Comparison of ENCODE assay signal across 1 cellular context in the genomic region with DNA sequence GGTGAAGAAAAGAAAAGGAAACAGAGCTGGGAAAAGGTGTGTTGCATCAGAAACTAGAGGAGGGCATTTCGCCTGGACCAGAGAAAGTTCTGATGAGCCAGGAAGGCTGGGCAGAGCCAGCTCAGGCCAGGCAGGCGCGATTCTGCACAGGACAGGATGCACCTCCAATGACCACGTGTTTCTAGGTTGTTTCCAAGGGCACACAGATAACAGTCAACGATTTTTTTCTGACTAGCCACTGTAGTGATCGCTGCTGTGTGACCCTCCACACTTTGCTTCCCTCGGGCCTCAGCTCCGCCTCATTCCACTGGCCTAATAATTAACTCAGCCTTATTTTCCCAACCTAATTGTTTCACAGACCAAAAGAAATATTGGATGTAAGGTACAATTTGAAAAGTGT.
TF ChIP-seq lines count a peak whose summit lies in the region.

No MANE protein-coding gene starts in this region.

TF ChIP-seq in HepG2, 621 proteins besides CTCF, POLR2A, EP300 and RAD21 (continued from another document and continues in another):
- TF ChIP-seq, protein P1, sequence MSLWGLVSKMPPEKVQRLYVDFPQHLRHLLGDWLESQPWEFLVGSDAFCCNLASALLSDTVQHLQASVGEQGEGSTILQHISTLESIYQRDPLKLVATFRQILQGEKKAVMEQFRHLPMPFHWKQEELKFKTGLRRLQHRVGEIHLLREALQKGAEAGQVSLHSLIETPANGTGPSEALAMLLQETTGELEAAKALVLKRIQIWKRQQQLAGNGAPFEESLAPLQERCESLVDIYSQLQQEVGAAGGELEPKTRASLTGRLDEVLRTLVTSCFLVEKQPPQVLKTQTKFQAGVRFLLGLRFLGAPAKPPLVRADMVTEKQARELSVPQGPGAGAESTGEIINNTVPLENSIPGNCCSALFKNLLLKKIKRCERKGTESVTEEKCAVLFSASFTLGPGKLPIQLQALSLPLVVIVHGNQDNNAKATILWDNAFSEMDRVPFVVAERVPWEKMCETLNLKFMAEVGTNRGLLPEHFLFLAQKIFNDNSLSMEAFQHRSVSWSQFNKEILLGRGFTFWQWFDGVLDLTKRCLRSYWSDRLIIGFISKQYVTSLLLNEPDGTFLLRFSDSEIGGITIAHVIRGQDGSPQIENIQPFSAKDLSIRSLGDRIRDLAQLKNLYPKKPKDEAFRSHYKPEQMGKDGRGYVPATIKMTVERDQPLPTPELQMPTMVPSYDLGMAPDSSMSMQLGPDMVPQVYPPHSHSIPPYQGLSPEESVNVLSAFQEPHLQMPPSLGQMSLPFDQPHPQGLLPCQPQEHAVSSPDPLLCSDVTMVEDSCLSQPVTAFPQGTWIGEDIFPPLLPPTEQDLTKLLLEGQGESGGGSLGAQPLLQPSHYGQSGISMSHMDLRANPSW (CRISPR knock-in tag; IDR thresholded peaks at IDR 0.05; ENCODE audit: borderline replicate concordance), result no peak
- TF ChIP-seq, protein P2, sequence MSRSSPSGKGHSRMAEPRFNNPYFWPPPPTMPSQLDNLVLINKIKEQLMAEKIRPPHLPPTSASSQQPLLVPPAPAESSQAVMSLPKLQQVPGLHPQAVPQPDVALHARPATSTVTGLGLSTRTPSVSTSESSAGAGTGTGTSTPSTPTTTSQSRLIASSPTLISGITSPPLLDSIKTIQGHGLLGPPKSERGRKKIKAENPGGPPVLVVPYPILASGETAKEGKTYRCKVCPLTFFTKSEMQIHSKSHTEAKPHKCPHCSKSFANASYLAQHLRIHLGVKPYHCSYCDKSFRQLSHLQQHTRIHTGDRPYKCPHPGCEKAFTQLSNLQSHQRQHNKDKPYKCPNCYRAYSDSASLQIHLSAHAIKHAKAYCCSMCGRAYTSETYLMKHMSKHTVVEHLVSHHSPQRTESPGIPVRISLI (CRISPR knock-in tag; IDR thresholded peaks at IDR 0.05; ENCODE audit: borderline replicate concordance), result peak; percentile 82; the same call in 1 of the 2 replicates
- no peak for TF ChIP-seq RBAK (CRISPR knock-in tag; IDR thresholded peaks at IDR 0.05)
- TF ChIP-seq, protein P3, sequence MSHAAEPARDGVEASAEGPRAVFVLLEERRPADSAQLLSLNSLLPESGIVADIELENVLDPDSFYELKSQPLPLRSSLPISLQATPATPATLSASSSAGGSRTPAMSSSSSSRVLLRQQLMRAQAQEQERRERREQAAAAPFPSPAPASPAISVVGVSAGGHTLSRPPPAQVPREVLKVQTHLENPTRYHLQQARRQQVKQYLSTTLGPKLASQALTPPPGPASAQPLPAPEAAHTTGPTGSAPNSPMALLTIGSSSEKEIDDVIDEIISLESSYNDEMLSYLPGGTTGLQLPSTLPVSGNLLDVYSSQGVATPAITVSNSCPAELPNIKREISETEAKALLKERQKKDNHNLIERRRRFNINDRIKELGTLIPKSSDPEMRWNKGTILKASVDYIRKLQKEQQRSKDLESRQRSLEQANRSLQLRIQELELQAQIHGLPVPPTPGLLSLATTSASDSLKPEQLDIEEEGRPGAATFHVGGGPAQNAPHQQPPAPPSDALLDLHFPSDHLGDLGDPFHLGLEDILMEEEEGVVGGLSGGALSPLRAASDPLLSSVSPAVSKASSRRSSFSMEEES (CRISPR knock-in tag; IDR thresholded peaks at IDR 0.05), result peak; percentile 38; the same call in 1 of the 2 replicates
- no peak for TF ChIP-seq ZSCAN22 (CRISPR knock-in tag; IDR thresholded peaks at IDR 0.05)
- TF ChIP-seq, protein P4, sequence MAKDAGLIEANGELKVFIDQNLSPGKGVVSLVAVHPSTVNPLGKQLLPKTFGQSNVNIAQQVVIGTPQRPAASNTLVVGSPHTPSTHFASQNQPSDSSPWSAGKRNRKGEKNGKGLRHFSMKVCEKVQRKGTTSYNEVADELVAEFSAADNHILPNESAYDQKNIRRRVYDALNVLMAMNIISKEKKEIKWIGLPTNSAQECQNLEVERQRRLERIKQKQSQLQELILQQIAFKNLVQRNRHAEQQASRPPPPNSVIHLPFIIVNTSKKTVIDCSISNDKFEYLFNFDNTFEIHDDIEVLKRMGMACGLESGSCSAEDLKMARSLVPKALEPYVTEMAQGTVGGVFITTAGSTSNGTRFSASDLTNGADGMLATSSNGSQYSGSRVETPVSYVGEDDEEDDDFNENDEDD (CRISPR knock-in tag; IDR thresholded peaks at IDR 0.05; ENCODE audit: borderline replicate concordance), result peak; percentile 32; the same call in 1 of the 2 replicates
- no peak for TF ChIP-seq ZNF260 (CRISPR knock-in tag; IDR thresholded peaks at IDR 0.05; ENCODE audit: borderline replicate concordance, low read depth)
- TF ChIP-seq, protein P5, sequence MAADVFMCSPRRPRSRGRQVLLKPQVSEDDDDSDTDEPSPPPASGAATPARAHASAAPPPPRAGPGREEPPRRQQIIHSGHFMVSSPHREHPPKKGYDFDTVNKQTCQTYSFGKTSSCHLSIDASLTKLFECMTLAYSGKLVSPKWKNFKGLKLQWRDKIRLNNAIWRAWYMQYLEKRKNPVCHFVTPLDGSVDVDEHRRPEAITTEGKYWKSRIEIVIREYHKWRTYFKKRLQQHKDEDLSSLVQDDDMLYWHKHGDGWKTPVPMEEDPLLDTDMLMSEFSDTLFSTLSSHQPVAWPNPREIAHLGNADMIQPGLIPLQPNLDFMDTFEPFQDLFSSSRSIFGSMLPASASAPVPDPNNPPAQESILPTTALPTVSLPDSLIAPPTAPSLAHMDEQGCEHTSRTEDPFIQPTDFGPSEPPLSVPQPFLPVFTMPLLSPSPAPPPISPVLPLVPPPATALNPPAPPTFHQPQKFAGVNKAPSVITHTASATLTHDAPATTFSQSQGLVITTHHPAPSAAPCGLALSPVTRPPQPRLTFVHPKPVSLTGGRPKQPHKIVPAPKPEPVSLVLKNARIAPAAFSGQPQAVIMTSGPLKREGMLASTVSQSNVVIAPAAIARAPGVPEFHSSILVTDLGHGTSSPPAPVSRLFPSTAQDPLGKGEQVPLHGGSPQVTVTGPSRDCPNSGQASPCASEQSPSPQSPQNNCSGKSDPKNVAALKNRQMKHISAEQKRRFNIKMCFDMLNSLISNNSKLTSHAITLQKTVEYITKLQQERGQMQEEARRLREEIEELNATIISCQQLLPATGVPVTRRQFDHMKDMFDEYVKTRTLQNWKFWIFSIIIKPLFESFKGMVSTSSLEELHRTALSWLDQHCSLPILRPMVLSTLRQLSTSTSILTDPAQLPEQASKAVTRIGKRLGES (CRISPR knock-in tag; IDR thresholded peaks at IDR 0.05; ENCODE audit: borderline replicate concordance), result no peak
- TF ChIP-seq SRSF1 (optimal IDR thresholded peaks at IDR 0.05; ENCODE audit: low read depth, low read length), result no peak
- peak; percentile 19; the same call in 1 of the 2 replicates for TF ChIP-seq FOXJ3 (CRISPR knock-in tag; IDR thresholded peaks at IDR 0.05; ENCODE audit: borderline replicate concordance)
- peak; percentile 51; the same call in 1 of the 2 replicates for TF ChIP-seq ARNTL (CRISPR knock-in tag; IDR thresholded peaks at IDR 0.05)
- no peak for TF ChIP-seq ZNF572 (CRISPR knock-in tag; IDR thresholded peaks at IDR 0.05)
- no peak for TF ChIP-seq DNMT1 (CRISPR knock-in tag; IDR thresholded peaks at IDR 0.05)
- TF ChIP-seq, protein P6, sequence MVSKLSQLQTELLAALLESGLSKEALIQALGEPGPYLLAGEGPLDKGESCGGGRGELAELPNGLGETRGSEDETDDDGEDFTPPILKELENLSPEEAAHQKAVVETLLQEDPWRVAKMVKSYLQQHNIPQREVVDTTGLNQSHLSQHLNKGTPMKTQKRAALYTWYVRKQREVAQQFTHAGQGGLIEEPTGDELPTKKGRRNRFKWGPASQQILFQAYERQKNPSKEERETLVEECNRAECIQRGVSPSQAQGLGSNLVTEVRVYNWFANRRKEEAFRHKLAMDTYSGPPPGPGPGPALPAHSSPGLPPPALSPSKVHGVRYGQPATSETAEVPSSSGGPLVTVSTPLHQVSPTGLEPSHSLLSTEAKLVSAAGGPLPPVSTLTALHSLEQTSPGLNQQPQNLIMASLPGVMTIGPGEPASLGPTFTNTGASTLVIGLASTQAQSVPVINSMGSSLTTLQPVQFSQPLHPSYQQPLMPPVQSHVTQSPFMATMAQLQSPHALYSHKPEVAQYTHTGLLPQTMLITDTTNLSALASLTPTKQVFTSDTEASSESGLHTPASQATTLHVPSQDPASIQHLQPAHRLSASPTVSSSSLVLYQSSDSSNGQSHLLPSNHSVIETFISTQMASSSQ (IDR thresholded peaks at IDR 0.05; ENCODE audit: low read depth), result peak; percentile 66; the same call in 1 of the 2 replicates
- TF ChIP-seq, protein P6 (CRISPR knock-in tag; IDR thresholded peaks at IDR 0.05; ENCODE audit: borderline replicate concordance), result peak; percentile 64; the same call in 1 of the 2 replicates
- TF ChIP-seq CREB1 (IDR thresholded peaks at IDR 0.05), result no peak
- no peak for TF ChIP-seq CREB1 (CRISPR knock-in tag; IDR thresholded peaks at IDR 0.05)
- TF ChIP-seq ZNF10 (CRISPR knock-in tag; IDR thresholded peaks at IDR 0.05; ENCODE audit: borderline replicate concordance, low read depth), result no peak
- TF ChIP-seq, protein P7, sequence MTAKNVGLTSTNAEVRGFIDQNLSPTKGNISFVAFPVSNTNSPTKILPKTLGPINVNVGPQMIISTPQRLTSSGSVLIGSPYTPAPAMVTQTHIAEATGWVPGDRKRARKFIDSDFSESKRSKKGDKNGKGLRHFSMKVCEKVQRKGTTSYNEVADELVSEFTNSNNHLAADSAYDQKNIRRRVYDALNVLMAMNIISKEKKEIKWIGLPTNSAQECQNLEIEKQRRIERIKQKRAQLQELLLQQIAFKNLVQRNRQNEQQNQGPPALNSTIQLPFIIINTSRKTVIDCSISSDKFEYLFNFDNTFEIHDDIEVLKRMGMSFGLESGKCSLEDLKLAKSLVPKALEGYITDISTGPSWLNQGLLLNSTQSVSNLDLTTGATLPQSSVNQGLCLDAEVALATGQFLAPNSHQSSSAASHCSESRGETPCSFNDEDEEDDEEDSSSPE (CRISPR knock-in tag; IDR thresholded peaks at IDR 0.05), result 0 out of 2 replicates have a peak, but pooled peaks have one; percentile 35
- TF ChIP-seq KMT2A (CRISPR knock-in tag; IDR thresholded peaks at IDR 0.05), result no peak
- TF ChIP-seq ASH2L (IDR thresholded peaks at IDR 0.05; ENCODE audit: insufficient read length, low read depth, low read length), result no peak
- TF ChIP-seq NCOR1 (IDR thresholded peaks at IDR 0.05; ENCODE audit: borderline replicate concordance, low read length), result no peak
- peak; percentile 55 for TF ChIP-seq SOX5 (CRISPR knock-in tag; IDR thresholded peaks at IDR 0.05; ENCODE audit: borderline replicate concordance)
- TF ChIP-seq ETV5 (CRISPR knock-in tag; IDR thresholded peaks at IDR 0.05; ENCODE audit: borderline replicate concordance), result peak; percentile 25; the same call in 1 of the 2 replicates
- TF ChIP-seq, protein P8, sequence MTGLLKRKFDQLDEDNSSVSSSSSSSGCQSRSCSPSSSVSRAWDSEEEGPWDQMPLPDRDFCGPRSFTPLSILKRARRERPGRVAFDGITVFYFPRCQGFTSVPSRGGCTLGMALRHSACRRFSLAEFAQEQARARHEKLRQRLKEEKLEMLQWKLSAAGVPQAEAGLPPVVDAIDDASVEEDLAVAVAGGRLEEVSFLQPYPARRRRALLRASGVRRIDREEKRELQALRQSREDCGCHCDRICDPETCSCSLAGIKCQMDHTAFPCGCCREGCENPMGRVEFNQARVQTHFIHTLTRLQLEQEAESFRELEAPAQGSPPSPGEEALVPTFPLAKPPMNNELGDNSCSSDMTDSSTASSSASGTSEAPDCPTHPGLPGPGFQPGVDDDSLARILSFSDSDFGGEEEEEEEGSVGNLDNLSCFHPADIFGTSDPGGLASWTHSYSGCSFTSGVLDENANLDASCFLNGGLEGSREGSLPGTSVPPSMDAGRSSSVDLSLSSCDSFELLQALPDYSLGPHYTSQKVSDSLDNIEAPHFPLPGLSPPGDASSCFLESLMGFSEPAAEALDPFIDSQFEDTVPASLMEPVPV (CRISPR knock-in tag; IDR thresholded peaks at IDR 0.05), result no peak
- TF ChIP-seq, protein P9, sequence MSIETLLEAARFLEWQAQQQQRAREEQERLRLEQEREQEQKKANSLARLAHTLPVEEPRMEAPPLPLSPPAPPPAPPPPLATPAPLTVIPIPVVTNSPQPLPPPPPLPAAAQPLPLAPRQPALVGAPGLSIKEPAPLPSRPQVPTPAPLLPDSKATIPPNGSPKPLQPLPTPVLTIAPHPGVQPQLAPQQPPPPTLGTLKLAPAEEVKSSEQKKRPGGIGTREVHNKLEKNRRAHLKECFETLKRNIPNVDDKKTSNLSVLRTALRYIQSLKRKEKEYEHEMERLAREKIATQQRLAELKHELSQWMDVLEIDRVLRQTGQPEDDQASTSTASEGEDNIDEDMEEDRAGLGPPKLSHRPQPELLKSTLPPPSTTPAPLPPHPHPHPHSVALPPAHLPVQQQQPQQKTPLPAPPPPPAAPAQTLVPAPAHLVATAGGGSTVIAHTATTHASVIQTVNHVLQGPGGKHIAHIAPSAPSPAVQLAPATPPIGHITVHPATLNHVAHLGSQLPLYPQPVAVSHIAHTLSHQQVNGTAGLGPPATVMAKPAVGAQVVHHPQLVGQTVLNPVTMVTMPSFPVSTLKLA (IDR thresholded peaks at IDR 0.05), result 0 out of 2 replicates have a peak, but pooled peaks have one; percentile 18
- peak; percentile 53; the same call in 1 of the 2 replicates for TF ChIP-seq RARA (CRISPR knock-in tag; IDR thresholded peaks at IDR 0.05)
- TF ChIP-seq ONECUT2 (CRISPR knock-in tag; IDR thresholded peaks at IDR 0.05), result peak; percentile 46; the same call in 1 of the 2 replicates
- peak; percentile 38; the same call in 1 of the 2 replicates for TF ChIP-seq RXRB (CRISPR knock-in tag; IDR thresholded peaks at IDR 0.05; ENCODE audit: borderline replicate concordance)
- peak; percentile 85 for TF ChIP-seq ESRRA (CRISPR knock-in tag; IDR thresholded peaks at IDR 0.05; ENCODE audit: low read depth)
- TF ChIP-seq, protein P10, sequence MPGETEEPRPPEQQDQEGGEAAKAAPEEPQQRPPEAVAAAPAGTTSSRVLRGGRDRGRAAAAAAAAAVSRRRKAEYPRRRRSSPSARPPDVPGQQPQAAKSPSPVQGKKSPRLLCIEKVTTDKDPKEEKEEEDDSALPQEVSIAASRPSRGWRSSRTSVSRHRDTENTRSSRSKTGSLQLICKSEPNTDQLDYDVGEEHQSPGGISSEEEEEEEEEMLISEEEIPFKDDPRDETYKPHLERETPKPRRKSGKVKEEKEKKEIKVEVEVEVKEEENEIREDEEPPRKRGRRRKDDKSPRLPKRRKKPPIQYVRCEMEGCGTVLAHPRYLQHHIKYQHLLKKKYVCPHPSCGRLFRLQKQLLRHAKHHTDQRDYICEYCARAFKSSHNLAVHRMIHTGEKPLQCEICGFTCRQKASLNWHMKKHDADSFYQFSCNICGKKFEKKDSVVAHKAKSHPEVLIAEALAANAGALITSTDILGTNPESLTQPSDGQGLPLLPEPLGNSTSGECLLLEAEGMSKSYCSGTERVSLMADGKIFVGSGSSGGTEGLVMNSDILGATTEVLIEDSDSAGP (CRISPR knock-in tag; IDR thresholded peaks at IDR 0.05; ENCODE audit: borderline replicate concordance), result no peak
- 0 out of 2 replicates have a peak, but pooled peaks have one; percentile 20 for TF ChIP-seq FOSL2 (CRISPR knock-in tag; IDR thresholded peaks at IDR 0.05)
